ENCODE assay signal across 38 cellular contexts in genomic region chr16:49869731-49870130, GRCh38. TPM values are rescaled to one million over a fixed set of nuclear protein-coding genes. Genes with fewer than 3 reads are reported as not detected.
"Had no signal": no experiment of that assay in that cellular context is flagged by ENCODE, and none has a peak within 500 bp of the region (broad histone marks: within the 10 kb centered on the region; RNA-seq: fewer than 3 reads in every experiment).

No MANE protein-coding gene starts in this region.

- H3K27ac Mint-ChIP-seq: activated B cell treated with CpG ODN at 0.5 μM for 24 hours; activated CD4-positive, alpha-beta memory T cell treated with anti-CD3 and anti-CD28 coated beads for 36 hours; activated CD4-positive, alpha-beta T cell treated with anti-CD3 and anti-CD28 coated beads, Interleukin-2, amount 10 ng/mL, durations not matched to agents 24 days and 14 days; activated CD8-positive, alpha-beta T cell treated with anti-CD3 and anti-CD28 coated beads for 36 hours; activated naive CD4-positive, alpha-beta T cell treated with anti-CD3 and anti-CD28 coated beads for 36 hours; activated naive CD4-positive, alpha-beta T cell treated with anti-CD3 and anti-CD28 coated beads, Interleukin-2, amount 50 U/mL, for 72 hours; activated naive CD8-positive, alpha-beta T cell treated with anti-CD3 and anti-CD28 coated beads, Interleukin-2, amount 10 ng/mL, durations not matched to agents 7 days and 5 days; activated naive CD8-positive, alpha-beta T cell treated with anti-CD3 and anti-CD28 coated beads, Interleukin-2, amount 50 U/mL, for 24 hours; activated T-cell treated with anti-CD3 and anti-CD28 coated beads, Interleukin-2, amount 50 U/mL, for 72 hours; activated T-helper 1 cell treated with anti-CD3 and anti-CD28 coated beads, Interleukin-12 subunit alpha, Interleukin-12 subunit beta, Interleukin-2, Interleukin-4 antibody, amounts not matched to agents 30 ng/mL and 10 ng/mL and 1 ng/mL, durations not matched to agents 14 hours and 24 hours and 36 hours; activated T-helper 17 cell treated with anti-CD3 and anti-CD28 coated beads, Interleukin-2, amount 50 U/mL, for 72 hours; T-helper 1 cell treated with Interleukin-12 subunit alpha and Interleukin-12 subunit beta and Interleukin-4 antibody, amounts not matched to agents 30 μg/mL and 1 μg/mL, for 36 hours; T-helper 2 cell treated with Interferon-gamma antibody and Interleukin-4, amounts not matched to agents 5 μg/mL and 100 μg/mL, for 36 hours had no signal

- H3K9me3 Mint-ChIP-seq: activated B cell treated with CpG ODN at 0.5 μM for 24 hours; activated CD4-positive, alpha-beta memory T cell treated with anti-CD3 and anti-CD28 coated beads for 36 hours; activated CD4-positive, alpha-beta T cell treated with anti-CD3 and anti-CD28 coated beads, Interleukin-2, amount 10 ng/mL, durations not matched to agents 24 days and 14 days; activated CD8-positive, alpha-beta T cell treated with anti-CD3 and anti-CD28 coated beads for 36 hours; activated naive CD4-positive, alpha-beta T cell treated with anti-CD3 and anti-CD28 coated beads for 36 hours; activated naive CD4-positive, alpha-beta T cell treated with anti-CD3 and anti-CD28 coated beads, Interleukin-2, amount 50 U/mL, for 72 hours; activated naive CD8-positive, alpha-beta T cell treated with anti-CD3 and anti-CD28 coated beads, Interleukin-2, amount 10 ng/mL, durations not matched to agents 7 days and 5 days; activated naive CD8-positive, alpha-beta T cell treated with anti-CD3 and anti-CD28 coated beads, Interleukin-2, amount 50 U/mL, for 24 hours; activated T-cell treated with anti-CD3 and anti-CD28 coated beads, Interleukin-2, amount 50 U/mL, for 4 hours; activated T-cell treated with anti-CD3 and anti-CD28 coated beads, Interleukin-2, amount 50 U/mL, for 72 hours; activated T-helper 1 cell treated with anti-CD3 and anti-CD28 coated beads, Interleukin-12 subunit alpha, Interleukin-12 subunit beta, Interleukin-2, Interleukin-4 antibody, amounts not matched to agents 30 ng/mL and 10 ng/mL and 1 ng/mL, durations not matched to agents 14 hours and 24 hours and 36 hours; activated T-helper 17 cell treated with anti-CD3 and anti-CD28 coated beads, Interleukin-2, amount 50 U/mL, for 72 hours; central memory CD8-positive, alpha-beta T cell; T-helper 1 cell treated with Interleukin-12 subunit alpha and Interleukin-12 subunit beta and Interleukin-4 antibody, amounts not matched to agents 30 μg/mL and 1 μg/mL, for 36 hours; T-helper 2 cell treated with Interferon-gamma antibody and Interleukin-4, amounts not matched to agents 5 μg/mL and 100 μg/mL, for 36 hours had no signal

- DNase-seq: activated B cell treated with CpG ODN at 0.5 μM for 24 hours; activated CD4-positive, alpha-beta memory T cell treated with anti-CD3 and anti-CD28 coated beads for 36 hours; activated CD4-positive, alpha-beta T cell treated with anti-CD3 and anti-CD28 coated beads for 4 hours; activated CD4-positive, alpha-beta T cell treated with anti-CD3 and anti-CD28 coated beads, Interleukin-2, amount 10 ng/mL, durations not matched to agents 24 days and 14 days; activated CD4-positive, alpha-beta T cell treated with anti-CD3 and anti-CD28 coated beads, Interleukin-2, amount 50 U/mL, for 1 hour; activated CD4-positive, alpha-beta T cell treated with anti-CD3 and anti-CD28 coated beads, Interleukin-2, amount 50 U/mL, for 4 hours; activated CD4-positive, CD25-positive, alpha-beta regulatory T cell treated with anti-CD3 and anti-CD28 coated beads, Interleukin-2, amount 50 U/mL, for 72 hours; activated CD8-positive, alpha-beta memory T cell treated with anti-CD3 and anti-CD28 coated beads, Interleukin-2, amount 50 U/mL, for 4 hours; activated CD8-positive, alpha-beta T cell treated with anti-CD3 and anti-CD28 coated beads for 36 hours; activated effector memory CD4-positive, alpha-beta T cell treated with anti-CD3 and anti-CD28 coated beads, Interleukin-2, amount 50 U/mL, for 16 hours; activated gamma-delta T cell treated with Interleukin-2 at 50 U/mL for 16 hours; activated naive CD4-positive, alpha-beta T cell; activated naive CD4-positive, alpha-beta T cell treated with anti-CD3 and anti-CD28 coated beads for 36 hours; activated naive CD4-positive, alpha-beta T cell treated with anti-CD3 and anti-CD28 coated beads, Interleukin-2, amount 50 U/mL, for 16 hours; activated naive CD8-positive, alpha-beta T cell treated with anti-CD3 and anti-CD28 coated beads, Interleukin-2, amount 10 ng/mL, durations not matched to agents 7 days and 5 days; activated naive CD8-positive, alpha-beta T cell treated with anti-CD3 and anti-CD28 coated beads, Interleukin-2, amount 50 U/mL, for 24 hours; activated T-cell treated with anti-CD3 and anti-CD28 coated beads for 4 hours; activated T-cell treated with anti-CD3 and anti-CD28 coated beads, Interleukin-2, amount 50 U/mL, for 1 hour; activated T-cell treated with anti-CD3 and anti-CD28 coated beads, Interleukin-2, amount 50 U/mL, for 4 hours; activated T-cell treated with anti-CD3 and anti-CD28 coated beads, Interleukin-2, amount 50 U/mL, for 72 hours; amygdala; anterior cingulate cortex; body of pancreas; brain microvascular endothelial cell; cerebellar nuclear complex; SW 1271; T-helper 1 cell; T-helper 2 cell; T-helper 9 cell had no signal

- H3K4me3 Mint-ChIP-seq: activated B cell treated with CpG ODN at 0.5 μM for 24 hours; activated CD4-positive, alpha-beta memory T cell treated with anti-CD3 and anti-CD28 coated beads for 36 hours; activated CD4-positive, alpha-beta T cell treated with anti-CD3 and anti-CD28 coated beads, Interleukin-2, amount 10 ng/mL, durations not matched to agents 24 days and 14 days; activated CD8-positive, alpha-beta T cell treated with anti-CD3 and anti-CD28 coated beads for 36 hours; activated naive CD4-positive, alpha-beta T cell treated with anti-CD3 and anti-CD28 coated beads for 36 hours; activated naive CD8-positive, alpha-beta T cell treated with anti-CD3 and anti-CD28 coated beads, Interleukin-2, amount 10 ng/mL, durations not matched to agents 7 days and 5 days; activated naive CD8-positive, alpha-beta T cell treated with anti-CD3 and anti-CD28 coated beads, Interleukin-2, amount 50 U/mL, for 24 hours; activated T-cell treated with anti-CD3 and anti-CD28 coated beads, Interleukin-2, amount 50 U/mL, for 4 hours; activated T-cell treated with anti-CD3 and anti-CD28 coated beads, Interleukin-2, amount 50 U/mL, for 72 hours; activated T-helper 1 cell treated with anti-CD3 and anti-CD28 coated beads, Interleukin-12 subunit alpha, Interleukin-12 subunit beta, Interleukin-2, Interleukin-4 antibody, amounts not matched to agents 30 ng/mL and 10 ng/mL and 1 ng/mL, durations not matched to agents 14 hours and 24 hours and 36 hours; activated T-helper 17 cell treated with anti-CD3 and anti-CD28 coated beads, Interleukin-2, amount 50 U/mL, for 72 hours; central memory CD8-positive, alpha-beta T cell; T-helper 1 cell treated with Interleukin-12 subunit alpha and Interleukin-12 subunit beta and Interleukin-4 antibody, amounts not matched to agents 30 μg/mL and 1 μg/mL, for 36 hours; T-helper 2 cell treated with Interferon-gamma antibody and Interleukin-4, amounts not matched to agents 5 μg/mL and 100 μg/mL, for 36 hours had no signal

- H3K27ac ChIP-seq: body of pancreas, brain microvascular endothelial cell, breast epithelium, VCaP had no signal

- H3K36me3 Mint-ChIP-seq: activated CD4-positive, alpha-beta memory T cell treated with anti-CD3 and anti-CD28 coated beads for 36 hours; activated naive CD4-positive, alpha-beta T cell treated with anti-CD3 and anti-CD28 coated beads, Interleukin-2, amount 50 U/mL, for 72 hours; activated naive CD8-positive, alpha-beta T cell treated with anti-CD3 and anti-CD28 coated beads, Interleukin-2, amount 10 ng/mL, durations not matched to agents 7 days and 5 days had no signal

- H3K4me1 ChIP-seq: breast epithelium had no signal

- H3K27me3 ChIP-seq: body of pancreas, breast epithelium had no signal

- ATAC-seq: activated CD8-positive, alpha-beta T cell treated with anti-CD3 and anti-CD28 coated beads for 36 hours; activated naive CD4-positive, alpha-beta T cell treated with anti-CD3 and anti-CD28 coated beads, Interleukin-2, amount 50 U/mL, for 72 hours; activated naive CD8-positive, alpha-beta T cell treated with anti-CD3 and anti-CD28 coated beads, Interleukin-2, amount 50 U/mL, for 24 hours; activated T-cell treated with anti-CD3 and anti-CD28 coated beads, Interleukin-2, amount 50 U/mL, for 4 hours; activated T-cell treated with anti-CD3 and anti-CD28 coated beads, Interleukin-2, amount 50 U/mL, for 72 hours; activated T-helper 17 cell treated with anti-CD3 and anti-CD28 coated beads, Interleukin-2, amount 50 U/mL, for 72 hours; body of pancreas had no signal

- H3K36me3 ChIP-seq: brain microvascular endothelial cell, breast epithelium had no signal

- H3K4me1 Mint-ChIP-seq: activated B cell treated with CpG ODN at 0.5 μM for 24 hours; activated CD4-positive, alpha-beta T cell treated with anti-CD3 and anti-CD28 coated beads, Interleukin-2, amount 10 ng/mL, durations not matched to agents 24 days and 14 days; activated naive CD8-positive, alpha-beta T cell treated with anti-CD3 and anti-CD28 coated beads, Interleukin-2, amount 10 ng/mL, durations not matched to agents 7 days and 5 days; activated naive CD8-positive, alpha-beta T cell treated with anti-CD3 and anti-CD28 coated beads, Interleukin-2, amount 50 U/mL, for 24 hours; activated T-helper 17 cell treated with anti-CD3 and anti-CD28 coated beads, Interleukin-2, amount 50 U/mL, for 72 hours; central memory CD8-positive, alpha-beta T cell had no signal

- H3K4me3 ChIP-seq: body of pancreas, breast epithelium had no signal

- H3K9me3 ChIP-seq: body of pancreas, breast epithelium had no signal

RNA-seq across cellular contexts. Expression of gene ZNF423, which starts 13.8 kb away (rescaled TPM):
- total RNA-seq: activated B cell treated with CpG ODN at 0.5 μM for 24 hours; activated CD4-positive, alpha-beta memory T cell treated with anti-CD3 and anti-CD28 coated beads for 36 hours; activated CD4-positive, alpha-beta T cell treated with anti-CD3 and anti-CD28 coated beads, Interleukin-2, amount 10 ng/mL, durations not matched to agents 24 days and 14 days; activated CD8-positive, alpha-beta memory T cell treated with anti-CD3 and anti-CD28 coated beads for 36 hours; activated CD8-positive, alpha-beta T cell treated with anti-CD3 and anti-CD28 coated beads for 36 hours; activated T-cell treated with anti-CD3 and anti-CD28 coated beads, Interleukin-2, amount 50 U/mL, for 72 hours; activated T-helper 1 cell treated with anti-CD3 and anti-CD28 coated beads, Interleukin-12 subunit alpha, Interleukin-12 subunit beta, Interleukin-2, Interleukin-4 antibody, amounts not matched to agents 30 ng/mL and 10 ng/mL and 1 ng/mL, durations not matched to agents 14 hours and 24 hours and 36 hours; activated T-helper 17 cell treated with anti-CD3 and anti-CD28 coated beads, Interleukin-2, amount 50 U/mL, for 72 hours had no signal
